1 cellular context compared by ENCODE assay signal in genomic region chr6:35648203-35648602, GRCh38.
TF ChIP-seq lines count a peak whose summit lies in the region.

No MANE protein-coding gene starts in this region.

TF ChIP-seq in K562, 482 proteins besides CTCF, POLR2A, EP300 and RAD21:
- peak; percentile 53; the same call in 1 of the 2 replicates for TF ChIP-seq BCOR (IDR thresholded peaks at IDR 0.05)
- TF ChIP-seq ZNF121 (CRISPR knock-in tag; conservative IDR thresholded peaks at IDR 0.05): peak; percentile 83
- no peak for TF ChIP-seq HDAC1 (IDR thresholded peaks at IDR 0.05)
- no peak for TF ChIP-seq TCF3 (CRISPR knock-in tag; IDR thresholded peaks at IDR 0.05)
- TF ChIP-seq, protein P1, sequence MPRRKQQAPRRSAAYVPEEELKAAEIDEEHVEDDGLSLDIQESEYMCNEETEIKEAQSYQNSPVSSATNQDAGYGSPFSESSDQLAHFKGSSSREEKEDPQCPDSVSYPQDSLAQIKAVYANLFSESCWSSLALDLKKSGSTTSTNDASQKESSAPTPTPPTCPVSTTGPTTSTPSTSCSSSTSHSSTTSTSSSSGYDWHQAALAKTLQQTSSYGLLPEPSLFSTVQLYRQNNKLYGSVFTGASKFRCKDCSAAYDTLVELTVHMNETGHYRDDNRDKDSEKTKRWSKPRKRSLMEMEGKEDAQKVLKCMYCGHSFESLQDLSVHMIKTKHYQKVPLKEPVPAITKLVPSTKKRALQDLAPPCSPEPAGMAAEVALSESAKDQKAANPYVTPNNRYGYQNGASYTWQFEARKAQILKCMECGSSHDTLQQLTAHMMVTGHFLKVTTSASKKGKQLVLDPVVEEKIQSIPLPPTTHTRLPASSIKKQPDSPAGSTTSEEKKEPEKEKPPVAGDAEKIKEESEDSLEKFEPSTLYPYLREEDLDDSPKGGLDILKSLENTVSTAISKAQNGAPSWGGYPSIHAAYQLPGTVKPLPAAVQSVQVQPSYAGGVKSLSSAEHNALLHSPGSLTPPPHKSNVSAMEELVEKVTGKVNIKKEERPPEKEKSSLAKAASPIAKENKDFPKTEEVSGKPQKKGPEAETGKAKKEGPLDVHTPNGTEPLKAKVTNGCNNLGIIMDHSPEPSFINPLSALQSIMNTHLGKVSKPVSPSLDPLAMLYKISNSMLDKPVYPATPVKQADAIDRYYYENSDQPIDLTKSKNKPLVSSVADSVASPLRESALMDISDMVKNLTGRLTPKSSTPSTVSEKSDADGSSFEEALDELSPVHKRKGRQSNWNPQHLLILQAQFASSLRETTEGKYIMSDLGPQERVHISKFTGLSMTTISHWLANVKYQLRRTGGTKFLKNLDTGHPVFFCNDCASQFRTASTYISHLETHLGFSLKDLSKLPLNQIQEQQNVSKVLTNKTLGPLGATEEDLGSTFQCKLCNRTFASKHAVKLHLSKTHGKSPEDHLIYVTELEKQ (CRISPR knock-in tag; IDR thresholded peaks at IDR 0.05): no peak
